18 cellular contexts compared by ENCODE assay signal in the genomic region with DNA sequence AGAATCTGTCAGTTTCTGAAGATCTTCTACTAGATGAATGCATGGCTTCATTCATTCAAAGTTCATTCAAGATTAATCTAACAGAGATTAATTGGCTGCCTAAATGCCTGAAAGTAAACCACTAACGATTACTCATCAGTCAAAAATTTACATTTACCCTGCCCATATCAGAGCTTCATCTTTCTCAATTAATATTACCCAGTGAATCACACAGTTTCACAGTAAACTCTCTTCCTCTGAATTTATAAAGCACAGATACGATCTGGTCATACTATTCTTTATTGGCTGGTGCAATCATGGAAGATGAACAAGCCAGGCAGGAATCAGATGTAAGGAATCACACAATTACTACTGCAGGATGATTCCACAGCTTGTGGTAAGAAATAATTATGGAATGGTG.
DNase-seq lines count a peak whose midpoint lies in the region; ATAC-seq and TF ChIP-seq lines count a peak whose summit lies in the region.
"Had no signal": no experiment of that assay in that cellular context is flagged by ENCODE, and none has a peak within 500 bp of the region (broad histone marks: within the 10 kb centered on the region; RNA-seq: fewer than 3 reads in every experiment).

No MANE protein-coding gene starts in this region.

- H3K4me1 Mint-ChIP-seq in immature natural killer cell, result no peaks in the 10 kb centered on the region
- H3K4me1 Mint-ChIP-seq: naive thymus-derived CD4-positive, alpha-beta T cell had no signal

- no peak overlapping the region for H3K4me3 ChIP-seq in adipocyte (ENCODE audit: low read length)
- H3K4me3 ChIP-seq: right lobe of liver, uterus had no signal

- H3K27me3 Mint-ChIP-seq in immature natural killer cell (ENCODE audit: low read depth in 3 of 3), result peaks cover 0 to 2% (median 0%) of the 10 kb centered on the region in 3 donors
- H3K27me3 Mint-ChIP-seq: activated T-cell treated with anti-CD3 and anti-CD28 coated beads, Interleukin-2, amount 50 U/mL, for 24 hours; naive thymus-derived CD4-positive, alpha-beta T cell had no signal

- no peaks in the 10 kb centered on the region for H3K36me3 ChIP-seq in adipocyte (ENCODE audit: control insufficient read depth, insufficient read depth, low read length, severe bottlenecking)
- H3K36me3 ChIP-seq: BE2C, right lobe of liver, uterus had no signal

- H3K4me3 Mint-ChIP-seq in immature natural killer cell, result no peak overlapping the region
- H3K4me3 Mint-ChIP-seq: activated T-cell treated with anti-CD3 and anti-CD28 coated beads, Interleukin-2, amount 50 U/mL, for 24 hours; naive thymus-derived CD4-positive, alpha-beta T cell had no signal

- H3K9me3 Mint-ChIP-seq in immature natural killer cell, result peaks cover 0 to 29% (median 1%) of the 10 kb centered on the region in 6 donors
- H3K9me3 Mint-ChIP-seq: activated T-cell treated with anti-CD3 and anti-CD28 coated beads, Interleukin-2, amount 50 U/mL, for 24 hours had no signal

- ATAC-seq in foreskin keratinocyte (peak; percentile 95), GM21619 (IDR thresholded peaks at IDR 0.05; ENCODE audit: unreplicated experiment) (no peak), GM19463 (IDR thresholded peaks at IDR 0.05; ENCODE audit: unreplicated experiment) (no peak)
- ATAC-seq: left lobe of liver; naive thymus-derived CD4-positive, alpha-beta T cell; right lobe of liver had no signal

- no peaks in the 10 kb centered on the region for H3K36me3 Mint-ChIP-seq in immature natural killer cell
- H3K36me3 Mint-ChIP-seq: naive thymus-derived CD4-positive, alpha-beta T cell had no signal

- no peak overlapping the region for H3K27ac Mint-ChIP-seq in immature natural killer cell
- H3K27ac Mint-ChIP-seq: activated T-cell treated with anti-CD3 and anti-CD28 coated beads, Interleukin-2, amount 50 U/mL, for 24 hours; naive thymus-derived CD4-positive, alpha-beta T cell had no signal

- no peak overlapping the region for H3K9ac ChIP-seq in adipocyte (ENCODE audit: low read length)

- no peak for TF ChIP-seq CTCF in AG09319 (IDR thresholded peaks at IDR 0.05; ENCODE audit: low read depth, low read length)
- no peak for TF ChIP-seq CTCF in foreskin keratinocyte (conservative IDR thresholded peaks at IDR 0.05)

- H3K27me3 ChIP-seq in adipocyte (replicated peaks; ENCODE audit: control insufficient read depth, insufficient read depth, low read length) (no peaks in the 10 kb centered on the region), foreskin keratinocyte (no peaks in the 10 kb centered on the region)
- H3K27me3 ChIP-seq: BE2C, right lobe of liver, uterus had no signal

- peak overlapping the region; percentile 4 for H3K27ac ChIP-seq in foreskin keratinocyte
- H3K27ac ChIP-seq: right lobe of liver, uterus had no signal

- DNase-seq in AG09319 (ENCODE audit: extremely low read depth, low read depth), result peak; percentile 35
- DNase-seq in HS-5 (ENCODE audit: low read depth), result peak; percentile 75
- peak; percentile 41 for DNase-seq in adipocyte (ENCODE audit: low read depth)
- peak; percentile 87 to 92 for DNase-seq in foreskin keratinocyte
- no peak for DNase-seq in immature natural killer cell
- DNase-seq in NCI-H2081 (lab: John Stamatoyannopoulos, UW), result no peak
- DNase-seq: activated T-cell treated with anti-CD3 and anti-CD28 coated beads, Interleukin-2, amount 50 U/mL, for 24 hours; amniotic stem cell; BE2C; Kasumi-1; naive thymus-derived CD4-positive, alpha-beta T cell; NK-92 treated with Interleukin-12 subunit alpha and Interleukin-12 subunit beta, amount 100 ng/mL, for 24 hours; right lobe of liver; stimulated activated naive CD4-positive, alpha-beta T cell treated with Interleukin-2 at 50 U/mL for 16 hours; uterus had no signal

- H3K4me1 ChIP-seq in adipocyte (ENCODE audit: control insufficient read depth, insufficient read depth, low read length) (no peaks in the 10 kb centered on the region), foreskin keratinocyte (peaks cover 18% of the 10 kb centered on the region)
- H3K4me1 ChIP-seq: BE2C, right lobe of liver, uterus had no signal

- no peaks in the 10 kb centered on the region for H3K9me3 ChIP-seq in adipocyte (ENCODE audit: control insufficient read depth, low read length)
- H3K9me3 ChIP-seq: BE2C, right lobe of liver, uterus had no signal

Comparison
In these comparisons a context has a peak if more than half of its experiments do, and no peak if none do; other contexts are left out.
1. DNase-seq: peak in AG09319 (single experiment), HS-5 (single experiment), adipocyte (single experiment) and foreskin keratinocyte (2 of 2); none in immature natural killer cell (0 of 3) and NCI-H2081 (0 of 2).